ENCODE assay signal across 8 cellular contexts in genomic region chr10:63466168-63466935, GRCh38. TPM values are rescaled to one million over a fixed set of nuclear protein-coding genes. Genes with fewer than 3 reads are reported as not detected.
DNase-seq lines count a peak whose midpoint lies in the region; ATAC-seq, FAIRE-seq and TF ChIP-seq lines count a peak whose summit lies in the region.

No MANE protein-coding gene starts in this region.

- no peak overlapping the region for H3K56ac ChIP-seq in H1 (replicated peaks; ENCODE audit: insufficient read length, low read depth, low read length)

- no peak overlapping the region for H3K27ac ChIP-seq in H1 (ENCODE audit: low read depth, low read length)

- no peak overlapping the region for H2BK15ac ChIP-seq in H1 (ENCODE audit: low read length)

- peaks cover 34% of the 10 kb centered on the region for H3K4me1 Mint-ChIP-seq in WTC11

- no peak overlapping the region for H2BK120ac ChIP-seq in H1 (replicated peaks; ENCODE audit: low read depth, low read length)

- H4K8ac ChIP-seq in H1 (ENCODE audit: extremely low read depth, insufficient read depth, low read length), result no peak overlapping the region

- peaks cover 0 to 4% (median 0%) of the 10 kb centered on the region in 4 experiments; a peak in 2 of 7 replicates for H3K4me1 ChIP-seq in H1 (replicated peaks in 1 of 4; ENCODE audit: control insufficient read depth in 3 of 4, insufficient read depth in 4 of 4, low read length in 3 of 4)

- H3K9ac ChIP-seq in H1 (replicated peaks in 1 of 4; ENCODE audit: extremely low read depth in 1 of 4, low read depth in 3 of 4, low read length in 3 of 4), result peak overlapping the region; percentile 52 to 83 (median 62)

- peak overlapping the region; percentile 75 for H3K4me3 ChIP-seq in NB4 (ENCODE audit: low read depth, low read length)
- peak overlapping the region; percentile 67 to 88 (median 85) for H3K4me3 ChIP-seq in H1 (ENCODE audit: extremely low read depth in 1 of 4, insufficient read depth in 2 of 4, low read depth in 3 of 4, low read length in 4 of 4)

- no peaks in the 10 kb centered on the region for H3K9me3 ChIP-seq in H1 (ENCODE audit: insufficient read depth in 2 of 2, low read depth in 1 of 2, low read length in 1 of 2)

- H3K27ac Mint-ChIP-seq in WTC11, result peak overlapping the region; percentile 93

- H3K36me3 Mint-ChIP-seq in WTC11, result peaks cover 5% of the 10 kb centered on the region; the same call in 1 of the 2 replicates

- no peak overlapping the region for H3K14ac ChIP-seq in H1 (ENCODE audit: insufficient read length)

- H3K27me3 ChIP-seq in H1 (replicated peaks in 1 of 4; ENCODE audit: control insufficient read depth in 3 of 4, extremely low read depth in 1 of 4, insufficient read depth in 3 of 4, low read length in 3 of 4), result no peaks in the 10 kb centered on the region

- CTCF ChIA-PET in WTC11 (lab: Charles Lee) (interaction anchor here (1.1 kb wide), 1 partner anchor 168 kb away, joined by 3 read pairs; no protein-coding TSS in a partner anchor), H1 (lab: Charles Lee; ENCODE audit: partially characterized antibody) (interaction anchor here (0.8 to 2.8 kb wide), 4 partner anchors 11 to 55 kb away, joined by 3 to 9 read pairs (median 4); partner anchors contain the start of gene REEP3)

- no peak overlapping the region for H2AK5ac ChIP-seq in H1 (ENCODE audit: low read depth, low read length)

- peaks cover 3% of the 10 kb centered on the region; the same call in 1 of the 2 replicates for H3K79me1 ChIP-seq in H1 (ENCODE audit: low read depth, low read length)

- peaks cover 8% of the 10 kb centered on the region for H3K23me2 ChIP-seq in H1 (ENCODE audit: low read depth, low read length)

- no peak overlapping the region for H2BK20ac ChIP-seq in H1 (ENCODE audit: low read length)

- no peaks in the 10 kb centered on the region for H3K36me3 ChIP-seq in H1 (ENCODE audit: control insufficient read depth in 2 of 4, insufficient read depth in 4 of 4, low read length in 3 of 4)

- H3K79me2 ChIP-seq in H1 (ENCODE audit: control insufficient read depth in 1 of 2, insufficient read depth in 2 of 2, low read length in 2 of 2), result peaks cover 6 to 67% of the 10 kb centered on the region in 2 experiments; a peak in 3 of 4 replicates

- no peak overlapping the region for H3K4ac ChIP-seq in H1 (replicated peaks; ENCODE audit: insufficient read length, low read depth, low read length)

- TF ChIP-seq CTCF in NB4 (IDR thresholded peaks at IDR 0.05; ENCODE audit: low read depth, low read length) (no peak), WTC11 (IDR thresholded peaks at IDR 0.05) (no peak), H1 (IDR thresholded peaks at IDR 0.05; ENCODE audit: control extremely low read depth in 1 of 3, insufficient read depth in 1 of 3, low read depth in 1 of 3, low read length in 3 of 3) (no peak)

- peak overlapping the region; percentile 4; the same call in 1 of the 2 replicates for H3K18ac ChIP-seq in H1 (ENCODE audit: extremely low read depth, low read length)

- 9 to 100% methylated on average over 1 to 21 of the region's 21 CpGs for WGBS in H1 (ENCODE audit: extremely low coverage in 1 of 2, insufficient coverage in 1 of 2, insufficient read length in 1 of 2, insufficient replicate concordance in 2 of 2, low coverage in 1 of 2, low lambda C conversion rate in 2 of 2, missing lambda C conversion rate in 1 of 2), 2 experiments

- no peak overlapping the region for H4K91ac ChIP-seq in H1 (replicated peaks; ENCODE audit: insufficient read length, low read length)

- no peaks in the 10 kb centered on the region for H3K27me3 Mint-ChIP-seq in WTC11 (ENCODE audit: low read depth)

- ATAC-seq in HG02610 (IDR thresholded peaks at IDR 0.05; ENCODE audit: unreplicated experiment) (peak; percentile 23), WTC11 (peak; percentile 12)

- TF ChIP-seq RAD21 in H1 (IDR thresholded peaks at IDR 0.05 in 1 of 2, conservative IDR thresholded peaks at IDR 0.05 in 1 of 2; ENCODE audit: low read depth in 2 of 2, low read length in 2 of 2), result no peak

- POLR2A ChIA-PET in WTC11 (lab: Charles Lee) (interaction anchor here (2.0 to 2.1 kb wide), 2 partner anchors 161 to 164 kb away, joined by 5 to 14 read pairs; no protein-coding TSS in a partner anchor), H1 (lab: Charles Lee; ENCODE audit: partially characterized antibody) (interaction anchor here (1.2 to 2.7 kb wide), 6 partner anchors 9 to 199 kb away, joined by 4 to 13 read pairs (median 8); partner anchors contain the start of gene REEP3)

- H2AFZ ChIP-seq in H1 (ENCODE audit: low read length), result no peak overlapping the region

- peak; percentile 71 for FAIRE-seq in H1 (lab: Jason Lieb, UNC)

- TF ChIP-seq POLR2A in NB4 (IDR thresholded peaks at IDR 0.05; ENCODE audit: extremely low read depth, insufficient read length) (no peak), H1 (IDR thresholded peaks at IDR 0.05; ENCODE audit: control extremely low read depth in 1 of 2, low read depth in 2 of 2, low read length in 2 of 2) (no peak)

- H3K4me3 Mint-ChIP-seq in WTC11, result peak overlapping the region; percentile 98

- no peak overlapping the region for H3K23ac ChIP-seq in H1 (ENCODE audit: insufficient read length)

- H4K20me1 ChIP-seq in H1 (replicated peaks in 1 of 2; ENCODE audit: control insufficient read depth in 1 of 2, insufficient read depth in 2 of 2, low read length in 2 of 2), result peaks cover 0 to 2% of the 10 kb centered on the region in 2 experiments

- no peak for TF ChIP-seq EP300 in H1 (IDR thresholded peaks at IDR 0.05; ENCODE audit: borderline replicate concordance in 1 of 2, low read depth in 2 of 2, low read length in 2 of 2)

- H4K5ac ChIP-seq in H1 (ENCODE audit: insufficient read length, low read depth, low read length), result peak overlapping the region; percentile 71

- DNase-seq in NCI-H2171 treated with DMSO at 0.1 percent for 48 hours (lab: John Stamatoyannopoulos, UW) (peak; percentile 43), NCI-H2171 (lab: John Stamatoyannopoulos, UW) (no peak), NB4 (ENCODE audit: low read depth) (peak; percentile 82), WTC11 (ENCODE audit: low spot score) (no peak), H1 (ENCODE audit: low read depth in 1 of 2, low spot score in 2 of 2) (no peak), lung microvascular endothelial cell (ENCODE audit: low read depth in 2 of 2) (peak; percentile 67 to 77)
- DNase-seq in stimulated activated CD8-positive, alpha-beta memory T cell treated with anti-CD3 and anti-CD28 coated beads, Interleukin-4, amount 100 ng/mL, for 24 hours (ENCODE audit: low read depth), result peak; percentile 9

- peaks cover 7% of the 10 kb centered on the region for H3K9me3 Mint-ChIP-seq in WTC11

- no peak overlapping the region for H2BK5ac ChIP-seq in H1 (ENCODE audit: low read depth, low read length)

- peak overlapping the region; percentile 87 to 98 for H3K4me2 ChIP-seq in H1 (ENCODE audit: insufficient read depth in 1 of 2, low read depth in 2 of 2, low read length in 2 of 2)

- H2BK12ac ChIP-seq in H1 (ENCODE audit: low read depth, low read length), result no peak overlapping the region; the same call in 1 of the 2 replicates

TF ChIP-seq in H1, 55 proteins besides CTCF, POLR2A, EP300 and RAD21 (continues in another document):
- no peak for TF ChIP-seq KDM1A (IDR thresholded peaks at IDR 0.05; ENCODE audit: borderline replicate concordance, low read length)
- TF ChIP-seq CHD2 (IDR thresholded peaks at IDR 0.05; ENCODE audit: low read length), result no peak
- TF ChIP-seq ATF2 (IDR thresholded peaks at IDR 0.05; ENCODE audit: low read length), result no peak
- no peak for TF ChIP-seq BRCA1 (IDR thresholded peaks at IDR 0.05; ENCODE audit: low read depth, low read length)
- TF ChIP-seq TAF7 (optimal IDR thresholded peaks at IDR 0.05; ENCODE audit: borderline replicate concordance, low read depth, low read length), result no peak
- TF ChIP-seq CEBPB (IDR thresholded peaks at IDR 0.05; ENCODE audit: low read depth, low read length), result no peak
- no peak for TF ChIP-seq KDM4A (IDR thresholded peaks at IDR 0.05; ENCODE audit: low read depth, low read length, severe bottlenecking)
- no peak for TF ChIP-seq ZNF274 (IDR thresholded peaks at IDR 0.05; ENCODE audit: borderline replicate concordance, extremely low read depth, low read length)
- no peak for TF ChIP-seq GABPA (IDR thresholded peaks at IDR 0.05; ENCODE audit: borderline replicate concordance, insufficient read depth, low read length)

RNA-seq across cellular contexts. Expression of gene JMJD1C, which starts 0.6 kb away (rescaled TPM):
- total RNA-seq in WTC11 (2021), result 158 to 180 TPM (median 161 TPM) in 3 replicates
- 208 and 210 TPM in 2 replicates for total RNA-seq in H1 (2021; fragmentation: NEBNext Ultra II Directional; extraction: Animal tissue kit (Norgen Biotek cat#: 25700))
- polyA plus RNA-seq in H1 (2011; rRNA removed), result 39.2 and 54.5 TPM in 2 replicates
- polyA plus RNA-seq in H1 (2011; cell fraction: cytosol; rRNA removed), result 70.2 TPM
- 85.1 TPM for polyA plus RNA-seq in H1 (2011; cell fraction: nucleus; rRNA removed)
- 40.3 to 94.5 TPM (median 62.6 TPM) in 4 replicates for polyA plus RNA-seq in H1 (2012, experiment 1 of 2)
- 8.6 TPM for polyA plus RNA-seq in H1 (2012, experiment 2 of 2)
- 141 TPM for polyA plus RNA-seq in H1 (2013, experiment 1 of 2)
- 130 TPM for polyA plus RNA-seq in H1 (2013, experiment 2 of 2)
- 505 and 669 TPM in 2 replicates for polyA minus RNA-seq in H1 (2011; rRNA and poly(A)+ RNA removed)
- 116 TPM for polyA minus RNA-seq in H1 (2011; cell fraction: cytosol; rRNA and poly(A)+ RNA removed)
- 616 TPM for polyA minus RNA-seq in H1 (2011; cell fraction: nucleus; rRNA and poly(A)+ RNA removed)
- total RNA-seq in lung microvascular endothelial cell, result 86.5 and 133 TPM in 2 replicates

RNA-seq across cellular contexts. Expression of gene REEP3, which starts 54.8 kb away (rescaled TPM):
- total RNA-seq in WTC11 (2021) (18.5 to 23.2 TPM (median 21.2 TPM) in 3 replicates), lung microvascular endothelial cell (38.1 and 66.1 TPM in 2 replicates)
- 31.5 and 32.6 TPM in 2 replicates for total RNA-seq in H1 (2021; fragmentation: NEBNext Ultra II Directional; extraction: Animal tissue kit (Norgen Biotek cat#: 25700))
- 5.1 and 5.8 TPM in 2 replicates for polyA plus RNA-seq in H1 (2011; rRNA removed)
- polyA plus RNA-seq in H1 (2011; cell fraction: cytosol; rRNA removed), result 10.8 TPM
- polyA plus RNA-seq in H1 (2011; cell fraction: nucleus; rRNA removed), result 3.6 TPM
- polyA plus RNA-seq in H1 (2012, experiment 1 of 2), result 6.3 to 15.1 TPM (median 9.5 TPM) in 4 replicates
- 3.4 TPM for polyA plus RNA-seq in H1 (2012, experiment 2 of 2)
- 21.2 TPM for polyA plus RNA-seq in H1 (2013, experiment 1 of 2)
- 26.0 TPM for polyA plus RNA-seq in H1 (2013, experiment 2 of 2)
- polyA minus RNA-seq in H1 (2011; rRNA and poly(A)+ RNA removed), result 4.4 and 6.1 TPM in 2 replicates
- polyA minus RNA-seq in H1 (2011; cell fraction: cytosol; rRNA and poly(A)+ RNA removed), result 8.2 TPM
- 6.1 TPM for polyA minus RNA-seq in H1 (2011; cell fraction: nucleus; rRNA and poly(A)+ RNA removed)

Comparison
In these comparisons a context has a peak if more than half of its experiments do, and no peak if none do; other contexts are left out.
1. DNase-seq: peak in NCI-H2171 treated with DMSO at 0.1 percent for 48 hours (single experiment), NB4 (single experiment), lung microvascular endothelial cell (2 of 2) and stimulated activated CD8-positive, alpha-beta memory T cell treated with anti-CD3 and anti-CD28 coated beads, Interleukin-4, amount 100 ng/mL, for 24 hours (single experiment); none in NCI-H2171 (single experiment), WTC11 (single experiment) and H1 (0 of 2).